ENCODE assay signal across 7 cellular contexts in genomic region chr1:16904560-16905111, GRCh38. TPM values are rescaled to one million over a fixed set of nuclear protein-coding genes. Genes with fewer than 3 reads are reported as not detected.
DNase-seq lines count a peak whose midpoint lies in the region; ATAC-seq, FAIRE-seq and TF ChIP-seq lines count a peak whose summit lies in the region.

No MANE protein-coding gene starts in this region.

- no peak for TF ChIP-seq POLR2A in GM18505 (IDR thresholded peaks at IDR 0.05; ENCODE audit: borderline replicate concordance, extremely low read depth, insufficient read depth, insufficient read length)
- no peak for TF ChIP-seq POLR2A in GM12878 (IDR thresholded peaks at IDR 0.05; ENCODE audit: low read depth, low read length)

- peak overlapping the region; percentile 100 for H3K27ac ChIP-seq in GM12878 (ENCODE audit: control insufficient read depth, insufficient read depth)

- 2% methylated on average over 27 of the region's 27 CpGs for WGBS in GM12878 (ENCODE audit: insufficient coverage, insufficient replicate concordance, low lambda C conversion rate, missing lambda C conversion rate)

- no peak for TF ChIP-seq EP300 in GM12878 (IDR thresholded peaks at IDR 0.05; ENCODE audit: borderline replicate concordance in 1 of 2, control insufficient read depth in 1 of 2, low read depth in 2 of 2, low read length in 2 of 2)

- peak overlapping the region; percentile 100 for H2AFZ ChIP-seq in GM12878 (ENCODE audit: control insufficient read depth, low read depth, low read length)

- peak overlapping the region; percentile 92 for H3K4me2 ChIP-seq in GM12878 (ENCODE audit: control insufficient read depth, insufficient read depth)

- no peaks in the 10 kb centered on the region for H3K79me2 ChIP-seq in GM12878 (ENCODE audit: control insufficient read depth, insufficient read depth, low read length)

- FAIRE-seq in GM12878 (lab: Jason Lieb, UNC) = peak; percentile 73

- H3K9me3 ChIP-seq in GM12878 (replicated peaks; ENCODE audit: control insufficient read depth, insufficient read depth, low read length) = no peaks in the 10 kb centered on the region; the same call in 2 of the 3 replicates

- no TSS peak for BruUV-seq in GM12878 (replicated peaks; lab: Mats Ljungman, UMichigan)

- no peak for TF ChIP-seq CTCF in GM12878 (IDR thresholded peaks at IDR 0.05 in 2 of 3, conservative IDR thresholded peaks at IDR 0.05 in 1 of 3; ENCODE audit: control insufficient read depth in 2 of 3, extremely low read depth in 1 of 3, insufficient read depth in 1 of 3, low read depth in 3 of 3, low read length in 3 of 3)

- ATAC-seq in GM18505 (IDR thresholded peaks at IDR 0.05; ENCODE audit: unreplicated experiment) (peak; percentile 84), HG02981 (IDR thresholded peaks at IDR 0.05; ENCODE audit: unreplicated experiment) (peak; percentile 88), GM12878 (peak; percentile 95), sciatic nerve (peak; percentile 100)

- H4K20me1 ChIP-seq in GM12878 (ENCODE audit: control insufficient read depth, insufficient read depth) = no peaks in the 10 kb centered on the region

- SMC1A ChIA-PET in GM12878 (lab: Charles Lee; ENCODE audit: uncharacterized antibody, unreplicated experiment) = no interaction called here

- intact Hi-C loops in GM12878 (cut with micrococcal nuclease; ENCODE audit: unreplicated experiment) (loop anchor here (1.0 kb wide), 1 partner anchor 8 kb away; no protein-coding TSS in a partner anchor), sciatic nerve (cut with DNase I) (no loop called here)

- POLR2A ChIA-PET in GM12878 (lab: Charles Lee) = interaction anchor here (0.6 to 1.0 kb wide), 3 partner anchors 8 to 1216 kb away, joined by 3 to 5 read pairs (median 4); partner anchors contain the start of gene RNU1-2

- TF ChIP-seq RAD21 in GM12878 (IDR thresholded peaks at IDR 0.05; ENCODE audit: insufficient read depth, low read depth, low read length) = no peak

- H3K4me1 ChIP-seq in GM12878 (ENCODE audit: control insufficient read depth, insufficient read depth, low read length) = peaks cover 10% of the 10 kb centered on the region; the same call in 1 of the 2 replicates

- no peaks in the 10 kb centered on the region for H3K27me3 ChIP-seq in GM12878 (replicated peaks in 1 of 2; ENCODE audit: control insufficient read depth in 2 of 2, insufficient read depth in 2 of 2, low read length in 1 of 2)

- CTCF ChIA-PET in GM12878 (lab: Yijun Ruan, JAX) = interaction anchor here (1.5 to 1.8 kb wide), 2 partner anchors 56 to 141 kb away, joined by 4 read pairs; no protein-coding TSS in a partner anchor

- H3K9ac ChIP-seq in GM12878 (ENCODE audit: control insufficient read depth, insufficient read depth, low read length) = peak overlapping the region; percentile 98

- H3K36me3 ChIP-seq in GM12878 (ENCODE audit: control insufficient read depth in 2 of 2, insufficient read depth in 2 of 2, low read length in 1 of 2) = no peaks in the 10 kb centered on the region

- RAD21 ChIA-PET in GM12878 (lab: Charles Lee; ENCODE audit: unreplicated experiment) = interaction anchor here (1.0 kb wide), 1 partner anchor 284 kb away, joined by 3 read pairs; no protein-coding TSS in a partner anchor

- peak; percentile 99 for DNase-seq in NCI-H2029 (lab: John Stamatoyannopoulos, UW)
- peak; percentile 100 for DNase-seq in T-helper 9 cell
- peak; percentile 85 for DNase-seq in GM12878 (ENCODE audit: low read depth, low spot score)
- DNase-seq in iPS DF 4.7 (ENCODE audit: extremely low read depth, low spot score) = peak; percentile 98
- DNase-seq in sciatic nerve (ENCODE audit: low spot score) = peak; percentile 97

- H3K4me3 ChIP-seq in GM12878 = peak overlapping the region; percentile 42

- in situ Hi-C loops in GM12878 (cut with MboI) = no loop called here

TF ChIP-seq in GM12878, 131 proteins besides CTCF, POLR2A, EP300 and RAD21 (continues in another document):
- TF ChIP-seq, protein P1, sequence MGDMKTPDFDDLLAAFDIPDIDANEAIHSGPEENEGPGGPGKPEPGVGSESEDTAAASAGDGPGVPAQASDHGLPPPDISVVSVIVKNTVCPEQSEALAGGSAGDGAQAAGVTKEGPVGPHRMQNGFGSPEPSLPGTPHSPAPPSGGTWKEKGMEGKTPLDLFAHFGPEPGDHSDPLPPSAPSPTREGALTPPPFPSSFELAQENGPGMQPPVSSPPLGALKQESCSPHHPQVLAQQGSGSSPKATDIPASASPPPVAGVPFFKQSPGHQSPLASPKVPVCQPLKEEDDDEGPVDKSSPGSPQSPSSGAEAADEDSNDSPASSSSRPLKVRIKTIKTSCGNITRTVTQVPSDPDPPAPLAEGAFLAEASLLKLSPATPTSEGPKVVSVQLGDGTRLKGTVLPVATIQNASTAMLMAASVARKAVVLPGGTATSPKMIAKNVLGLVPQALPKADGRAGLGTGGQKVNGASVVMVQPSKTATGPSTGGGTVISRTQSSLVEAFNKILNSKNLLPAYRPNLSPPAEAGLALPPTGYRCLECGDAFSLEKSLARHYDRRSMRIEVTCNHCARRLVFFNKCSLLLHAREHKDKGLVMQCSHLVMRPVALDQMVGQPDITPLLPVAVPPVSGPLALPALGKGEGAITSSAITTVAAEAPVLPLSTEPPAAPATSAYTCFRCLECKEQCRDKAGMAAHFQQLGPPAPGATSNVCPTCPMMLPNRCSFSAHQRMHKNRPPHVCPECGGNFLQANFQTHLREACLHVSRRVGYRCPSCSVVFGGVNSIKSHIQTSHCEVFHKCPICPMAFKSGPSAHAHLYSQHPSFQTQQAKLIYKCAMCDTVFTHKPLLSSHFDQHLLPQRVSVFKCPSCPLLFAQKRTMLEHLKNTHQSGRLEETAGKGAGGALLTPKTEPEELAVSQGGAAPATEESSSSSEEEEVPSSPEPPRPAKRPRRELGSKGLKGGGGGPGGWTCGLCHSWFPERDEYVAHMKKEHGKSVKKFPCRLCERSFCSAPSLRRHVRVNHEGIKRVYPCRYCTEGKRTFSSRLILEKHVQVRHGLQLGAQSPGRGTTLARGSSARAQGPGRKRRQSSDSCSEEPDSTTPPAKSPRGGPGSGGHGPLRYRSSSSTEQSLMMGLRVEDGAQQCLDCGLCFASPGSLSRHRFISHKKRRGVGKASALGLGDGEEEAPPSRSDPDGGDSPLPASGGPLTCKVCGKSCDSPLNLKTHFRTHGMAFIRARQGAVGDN (IDR thresholded peaks at IDR 0.05) = peak; percentile 37

RNA-seq across cellular contexts. Expression of gene RNU1-2, which starts 8.9 kb away (rescaled TPM):
- total RNA-seq in GM12878 (2013; cell fraction: nucleolus; rRNA removed) = under 0.01 TPM in 2 replicates
- total RNA-seq in GM12878 (2014; rRNA removed) (under 0.01 TPM in 2 replicates), GM12878 (2014; rRNA removed; fragmentation: Illumina TruSeq; extraction: Trizol) (20,946 and 25,634 TPM in 2 replicates), GM12878 (2021) (2,403 and 2,678 TPM in 2 replicates), sciatic nerve (13,769 TPM)
- polyA plus RNA-seq in GM12878 (2011; ENCODE audit: low read depth) = not detected
- polyA plus RNA-seq in GM12878 (2011; rRNA removed) (82.4 and 113 TPM in 2 replicates), GM12878 (2014; fragmentation: Illumina TruSeq; extraction: Trizol) (not detected in 2 replicates), GM12878 (2014; fragmentation: Nextera tagmentation; extraction: Ambion mirVana) (1 to 10 TPM; 4.5 to 4.9 TPM), GM12878 (2014; rRNA removed) (not detected in 2 replicates), GM12878 (2016; fragmentation: Nextera tagmentation; extraction: Ambion mirVana) (1 to 10 TPM; 2.6 to 3.6 TPM)
- under 0.01 TPM in 1 of 2 replicates, not detected in the other for polyA plus RNA-seq in GM12878 (2011; cell fraction: cytosol; rRNA removed)
- polyA plus RNA-seq in GM12878 (2011; cell fraction: nucleus; rRNA removed) = under 0.01 TPM in 2 replicates
- 66.2 TPM in 1 of 2 replicates, not detected in the other for polyA plus RNA-seq in GM12878 (2012)
- polyA minus RNA-seq in GM12878 (2011; rRNA and poly(A)+ RNA removed) = under 0.01 and 12,429 TPM in 2 replicates
- 90,580 and 95,504 TPM in 2 replicates for polyA minus RNA-seq in GM12878 (2011; cell fraction: cytosol; rRNA and poly(A)+ RNA removed)
- polyA minus RNA-seq in GM12878 (2011; cell fraction: nucleus; rRNA and poly(A)+ RNA removed) = 67,711 and 110,374 TPM in 2 replicates

RNA-seq across cellular contexts. Expression of gene CROCC, which starts 17.1 kb away (rescaled TPM):
- 9.3 and 12.0 TPM in 2 replicates for total RNA-seq in GM12878 (2013; cell fraction: nucleolus; rRNA removed)
- total RNA-seq in GM12878 (2014; rRNA removed) (3.2 and 3.4 TPM in 2 replicates), GM12878 (2014; rRNA removed; fragmentation: Illumina TruSeq; extraction: Trizol) (1.8 and 1.9 TPM in 2 replicates), GM12878 (2021) (3.3 and 3.4 TPM in 2 replicates), sciatic nerve (35.7 TPM)
- polyA plus RNA-seq in GM12878 (2011; ENCODE audit: low read depth) = 2.2 TPM
- polyA plus RNA-seq in GM12878 (2011; rRNA removed) (1.4 and 2.7 TPM in 2 replicates), GM12878 (2014; fragmentation: Illumina TruSeq; extraction: Trizol) (1.0 and 3.0 TPM in 2 replicates), GM12878 (2014; fragmentation: Nextera tagmentation; extraction: Ambion mirVana) (under 1 TPM; 0.04 to 0.05 TPM), GM12878 (2014; rRNA removed) (5.0 and 5.5 TPM in 2 replicates), GM12878 (2016; fragmentation: Nextera tagmentation; extraction: Ambion mirVana) (under 1 TPM; 0.82 to 0.84 TPM)
- 2.1 and 3.4 TPM in 2 replicates for polyA plus RNA-seq in GM12878 (2011; cell fraction: cytosol; rRNA removed)
- 21.7 and 22.1 TPM in 2 replicates for polyA plus RNA-seq in GM12878 (2011; cell fraction: nucleus; rRNA removed)
- 3.6 and 6.5 TPM in 2 replicates for polyA plus RNA-seq in GM12878 (2012)
- 3.1 and 5.0 TPM in 2 replicates for polyA minus RNA-seq in GM12878 (2011; rRNA and poly(A)+ RNA removed)
- polyA minus RNA-seq in GM12878 (2011; cell fraction: cytosol; rRNA and poly(A)+ RNA removed) = 0.52 and 0.53 TPM in 2 replicates
- polyA minus RNA-seq in GM12878 (2011; cell fraction: nucleus; rRNA and poly(A)+ RNA removed) = 4.2 and 6.5 TPM in 2 replicates

Comparison
In these comparisons a context has a peak if more than half of its experiments do, and no peak if none do; other contexts are left out.
1. Peak in every context shown above with its lines: DNase-seq, ATAC-seq, H3K4me3 ChIP-seq and H3K27ac ChIP-seq.